In the genomic region with DNA sequence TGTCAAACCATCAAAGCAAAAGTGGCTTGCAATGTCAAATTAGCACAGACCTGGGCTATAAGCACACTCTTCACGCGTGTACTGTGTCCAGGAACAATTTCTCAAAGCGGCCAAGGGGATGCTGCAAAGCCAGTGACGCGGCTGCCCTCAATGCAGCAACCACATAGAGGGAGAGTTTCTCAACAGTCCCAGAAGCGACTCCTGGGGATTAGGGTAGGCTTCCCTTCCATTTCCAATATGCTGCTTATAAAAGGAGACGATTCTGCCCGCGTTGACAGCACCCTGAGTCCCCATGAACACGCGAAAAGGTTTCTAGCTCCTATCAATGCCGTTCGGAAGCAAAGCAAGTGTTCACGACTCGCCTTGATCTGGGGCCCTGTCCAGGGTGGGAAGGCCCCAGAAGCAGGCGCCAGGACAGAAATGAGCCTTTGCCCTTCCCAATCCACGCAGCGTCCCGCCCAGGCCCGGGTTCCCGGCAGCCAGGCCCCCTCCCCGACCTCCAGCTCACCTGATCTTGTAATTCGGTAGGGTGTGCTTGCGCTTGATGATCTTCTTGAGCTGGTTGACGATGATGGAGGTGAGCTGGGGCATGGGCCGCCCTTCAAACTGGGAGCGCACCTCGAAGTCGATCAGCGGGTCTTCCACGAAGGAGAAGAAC, we compare ENCODE assay signal across 8 cellular contexts. TPM values are rescaled to one million over a fixed set of nuclear protein-coding genes. Genes with fewer than 3 reads are reported as not detected.
A peak's percentile ranks its signal among the peaks of the same experiment; 100 is the strongest.
DNase-seq lines count a peak whose midpoint lies in the region; ATAC-seq and TF ChIP-seq lines count a peak whose summit lies in the region.

No MANE protein-coding gene starts in this region.

- ATAC-seq in GM21526 (IDR thresholded peaks at IDR 0.05; ENCODE audit: low FRiP score, unreplicated experiment), result peak; percentile 33
- ATAC-seq in activated T-cell treated with anti-CD3 and anti-CD28 coated beads, Interleukin-2, amount 50 U/mL, for 72 hours (replicated peaks in 1 of 2), result peak; percentile 28 to 29

- peaks cover 44% of the 10 kb centered on the region for H3K4me1 Mint-ChIP-seq in activated T-cell treated with anti-CD3 and anti-CD28 coated beads, Interleukin-2, amount 50 U/mL, for 72 hours (ENCODE audit: low read depth)
- peaks cover 34% of the 10 kb centered on the region for H3K4me1 Mint-ChIP-seq in nephron progenitor cell

- H3K4me3 Mint-ChIP-seq in activated T-cell treated with anti-CD3 and anti-CD28 coated beads, Interleukin-2, amount 50 U/mL, for 72 hours, result peak overlapping the region; percentile 87 to 94
- H3K4me3 Mint-ChIP-seq in nephron progenitor cell, result peak overlapping the region; percentile 92

- no peaks in the 10 kb centered on the region for H3K36me3 ChIP-seq in urinary bladder (ENCODE audit: insufficient read depth)

- H3K27me3 Mint-ChIP-seq in activated T-cell treated with anti-CD3 and anti-CD28 coated beads, Interleukin-2, amount 50 U/mL, for 72 hours (ENCODE audit: low read depth), result peaks cover 18% of the 10 kb centered on the region
- H3K27me3 Mint-ChIP-seq in nephron progenitor cell (ENCODE audit: low read depth, poor library complexity), result peaks cover 24% of the 10 kb centered on the region

- H3K27ac ChIP-seq in urinary bladder (ENCODE audit: low read depth), result no peak overlapping the region

- H3K4me1 ChIP-seq in urinary bladder (ENCODE audit: insufficient read depth), result no peaks in the 10 kb centered on the region

- DNase-seq in CD1c-positive myeloid dendritic cell (ENCODE audit: extremely low spot score) (peak; percentile 45), NCI-H69 (lab: John Stamatoyannopoulos, UW) (peak; percentile 54), fibroblast of the aortic adventitia (ENCODE audit: low read depth) (peak; percentile 58), nephron progenitor cell (peak; percentile 36), NCI-H2081 treated with DMSO at 0.1 percent for 48 hours (lab: John Stamatoyannopoulos, UW) (no peak)
- peak; percentile 29 to 37 for DNase-seq in activated T-cell treated with anti-CD3 and anti-CD28 coated beads, Interleukin-2, amount 50 U/mL, for 72 hours

- WGBS in urinary bladder, result under 1% methylated on average over 31 of the region's 31 CpGs

- H3K4me3 ChIP-seq in fibroblast of the aortic adventitia (ENCODE audit: low read depth, low read length) (peak overlapping the region; percentile 89), urinary bladder (ENCODE audit: low read depth, low read length) (peak overlapping the region; percentile 91)

- no peaks in the 10 kb centered on the region for H3K9me3 Mint-ChIP-seq in activated T-cell treated with anti-CD3 and anti-CD28 coated beads, Interleukin-2, amount 50 U/mL, for 72 hours
- H3K9me3 Mint-ChIP-seq in nephron progenitor cell, result no peaks in the 10 kb centered on the region

- peaks cover 0 to 2% of the 10 kb centered on the region in 2 donors for H3K36me3 Mint-ChIP-seq in activated T-cell treated with anti-CD3 and anti-CD28 coated beads, Interleukin-2, amount 50 U/mL, for 72 hours (ENCODE audit: insufficient read depth in 2 of 2)
- H3K36me3 Mint-ChIP-seq in nephron progenitor cell (ENCODE audit: low read depth), result peaks cover 17% of the 10 kb centered on the region

- TF ChIP-seq CTCF in fibroblast of the aortic adventitia (IDR thresholded peaks at IDR 0.05; ENCODE audit: insufficient read depth, low read length), result no peak
- no peak for TF ChIP-seq CTCF in nephron progenitor cell (IDR thresholded peaks at IDR 0.05)

- peak overlapping the region; percentile 17 for H3K27ac Mint-ChIP-seq in activated T-cell treated with anti-CD3 and anti-CD28 coated beads, Interleukin-2, amount 50 U/mL, for 72 hours
- H3K27ac Mint-ChIP-seq in nephron progenitor cell, result no peak overlapping the region

RNA-seq across cellular contexts. Expression of a gene that starts 1.3 kb away (rescaled TPM):
- 10 to 100 TPM; 16.3 to 18.3 TPM for total RNA-seq in activated T-cell treated with anti-CD3 and anti-CD28 coated beads, Interleukin-2, amount 50 U/mL, for 72 hours
- total RNA-seq in fibroblast of the aortic adventitia (ENCODE audit: low replicate concordance) (24.2 and 42.2 TPM in 2 replicates), urinary bladder (28.2 TPM)
- polyA plus RNA-seq in urinary bladder, result 14.5 TPM
